ENCODE assay signal across 26 cellular contexts in genomic region chr21:38220270-38220737, GRCh38. TPM values are rescaled to one million over a fixed set of nuclear protein-coding genes. Genes with fewer than 3 reads are reported as not detected.
A peak's percentile ranks its signal among the peaks of the same experiment; 100 is the strongest.
DNase-seq lines count a peak whose midpoint lies in the region; ATAC-seq and TF ChIP-seq lines count a peak whose summit lies in the region.
"Had no signal": no experiment of that assay in that cellular context is flagged by ENCODE, and none has a peak within 500 bp of the region (broad histone marks: within the 10 kb centered on the region; RNA-seq: fewer than 3 reads in every experiment).

No MANE protein-coding gene starts in this region.

- no peaks in the 10 kb centered on the region for H3K9me1 ChIP-seq in IMR-90 (ENCODE audit: insufficient read depth, low read length)

- H3K36me3 ChIP-seq in IMR-90 (ENCODE audit: control insufficient read depth, insufficient read depth, low read length) = no peaks in the 10 kb centered on the region
- H3K36me3 ChIP-seq in left lung = no peaks in the 10 kb centered on the region
- no peaks in the 10 kb centered on the region for H3K36me3 ChIP-seq in upper lobe of left lung
- H3K36me3 ChIP-seq: Peyer's patch had no signal

- H2AK5ac ChIP-seq in IMR-90 (ENCODE audit: low read depth, low read length) = peak overlapping the region; percentile 62; the same call in 1 of the 2 replicates

- no peak overlapping the region for H2AFZ ChIP-seq in IMR-90 (replicated peaks; ENCODE audit: low read length, poor library complexity)

- no peaks in the 10 kb centered on the region for H4K20me1 ChIP-seq in IMR-90 (ENCODE audit: insufficient read depth, low read length)

- peak overlapping the region; percentile 65; the same call in 1 of the 2 replicates for H2BK120ac ChIP-seq in IMR-90 (ENCODE audit: low read depth, low read length)

- BruUV-seq in IMR-90 (replicated peaks; lab: Mats Ljungman, UMichigan) = no TSS peak

- DNase-seq in IMR-90 (no peak), amniotic epithelial cell (ENCODE audit: low read depth) (peak; percentile 72), left lung (peak in 1 of 2 donors; percentile 68), upper lobe of left lung (no peak), Kasumi-1 (lab: John Stamatoyannopoulos, UW) (no peak)
- DNase-seq: activated CD4-positive, alpha-beta memory T cell treated with anti-CD3 and anti-CD28 coated beads, Interleukin-2, amount 10 ng/mL, durations not matched to agents 7 days and 5 days; activated CD4-positive, CD25-positive, alpha-beta regulatory T cell treated with anti-CD3 and anti-CD28 coated beads, Interleukin-2, amount 50 U/mL, for 72 hours; activated CD8-positive, alpha-beta memory T cell treated with anti-CD3 and anti-CD28 coated beads, Interleukin-2, amount 50 U/mL, for 48 hours; activated naive CD4-positive, alpha-beta T cell treated with anti-CD3 and anti-CD28 coated beads, Interleukin-2, amount 50 U/mL, for 16 hours; anterior cingulate cortex; C1 segment of cervical spinal cord; DND-41; natural killer cell; NCI-H1105; NCI-H187 treated with DMSO at 0.1 percent for 48 hours; NCI-H526 treated with DMSO at 0.1 percent for 48 hours; Peyer's patch; right cardiac atrium; stimulated activated CD4-positive, alpha-beta T cell treated with anti-CD3 and anti-CD28 coated beads, Interleukin-2, amount 100 ng/mL, for 48 hours; T-cell had no signal

- TF ChIP-seq CTCF in IMR-90 (conservative IDR thresholded peaks at IDR 0.05; ENCODE audit: low read depth, low read length) (no peak), left lung (IDR thresholded peaks at IDR 0.05) (no peak), upper lobe of left lung (IDR thresholded peaks at IDR 0.05) (no peak)

- TF ChIP-seq RAD21 in IMR-90 (IDR thresholded peaks at IDR 0.05; ENCODE audit: low read length) = no peak

- TF ChIP-seq POLR2A in IMR-90 (IDR thresholded peaks at IDR 0.05; ENCODE audit: low read depth, low read length) (no peak), upper lobe of left lung (IDR thresholded peaks at IDR 0.05) (no peak)

- no peak overlapping the region for H4K5ac ChIP-seq in IMR-90 (ENCODE audit: low read depth, low read length)

- H3K4me1 ChIP-seq in IMR-90 (ENCODE audit: control insufficient read depth, insufficient read depth, low read length) = no peaks in the 10 kb centered on the region
- peaks cover 6 to 45% of the 10 kb centered on the region in 2 donors for H3K4me1 ChIP-seq in left lung
- H3K4me1 ChIP-seq in upper lobe of left lung = peaks cover 5 to 16% (median 10%) of the 10 kb centered on the region in 4 donors
- H3K4me1 ChIP-seq: Peyer's patch had no signal

- 0 out of 3 replicates have a peak overlapping the region, but pooled peaks have one; percentile 83 for H2BK15ac ChIP-seq in IMR-90 (ENCODE audit: low read depth, low read length)

- no peak overlapping the region for H3K18ac ChIP-seq in IMR-90 (ENCODE audit: low read depth, low read length)

- H4K8ac ChIP-seq in IMR-90 (ENCODE audit: low read depth in 2 of 2, low read length in 2 of 2) = peak overlapping the region; percentile 12 to 42; a peak in 1 of 4 replicates

- intact Hi-C loops in IMR-90 (cut with micrococcal nuclease) = no loop called here
- intact Hi-C loops in left lung (cut with DNase I) = loop anchor here in 1 of 2 donors (5.0 kb wide), 1 partner anchor 132 kb away; no protein-coding TSS in a partner anchor

- H3K56ac ChIP-seq in IMR-90 (ENCODE audit: extremely low read depth, insufficient read depth, low read length) = no peak overlapping the region

- H2BK20ac ChIP-seq in IMR-90 (ENCODE audit: low read depth, low read length) = peak overlapping the region; percentile 60; the same call in 1 of the 2 replicates

- no peak overlapping the region for H3K4me3 ChIP-seq in IMR-90 (ENCODE audit: insufficient read depth, low read depth, low read length)
- H3K4me3 ChIP-seq in left lung = peak overlapping the region in 1 of 2 donors; percentile 4
- no peak overlapping the region for H3K4me3 ChIP-seq in upper lobe of left lung
- H3K4me3 ChIP-seq: coronary artery, Peyer's patch had no signal

- no peaks in the 10 kb centered on the region for H3K79me1 ChIP-seq in IMR-90 (ENCODE audit: low read depth in 1 of 2, low read length in 2 of 2)

- in situ Hi-C loops in IMR-90 (cut with MboI; ENCODE audit: low sequenced_read_pairs) = no loop called here

- 76% methylated on average over 3 of the region's 5 CpGs; no CpG with 5 or more reads in 1 of the 2 experiments for WGBS in IMR-90 (ENCODE audit: extremely low coverage in 2 of 2, insufficient read length in 1 of 2), 2 experiments
- 65 to 67% methylated on average over 5 of the region's 5 CpGs for WGBS in upper lobe of left lung, 2 donors

- H3K23ac ChIP-seq in IMR-90 (ENCODE audit: low read depth, low read length) = no peak overlapping the region

- H3K9me3 ChIP-seq in IMR-90 (ENCODE audit: control insufficient read depth, insufficient read depth, low read length) = peaks cover 21% of the 10 kb centered on the region
- peaks cover 0 to 32% of the 10 kb centered on the region in 2 donors for H3K9me3 ChIP-seq in left lung
- peaks cover 19 to 30% (median 30%) of the 10 kb centered on the region in 4 donors for H3K9me3 ChIP-seq in upper lobe of left lung

- H3K27me3 ChIP-seq in IMR-90 (ENCODE audit: control insufficient read depth, insufficient read depth, low read length) (no peaks in the 10 kb centered on the region), left lung (no peaks in the 10 kb centered on the region), upper lobe of left lung (no peaks in the 10 kb centered on the region)
- H3K27me3 ChIP-seq: Peyer's patch had no signal

- H2AK9ac ChIP-seq in IMR-90 (replicated peaks; ENCODE audit: low read depth, low read length, poor library complexity) = no peak overlapping the region

- no peak overlapping the region for H3K4me2 ChIP-seq in IMR-90 (ENCODE audit: low read depth, low read length)

- no peak for TF ChIP-seq EP300 in upper lobe of left lung (IDR thresholded peaks at IDR 0.05)

- H2BK5ac ChIP-seq in IMR-90 (ENCODE audit: low read depth, low read length, poor library complexity, severe bottlenecking) = no peak overlapping the region

- H3K9ac ChIP-seq in IMR-90 (ENCODE audit: low read depth, low read length) = no peak overlapping the region

- dilution Hi-C loops in IMR-90 (cut with HindIII; ENCODE audit: low sequenced_read_pairs, unreplicated experiment) = loop anchor here (25.0 kb wide), 1 partner anchor 142 kb away; no protein-coding TSS in a partner anchor

- POLR2A ChIA-PET in IMR-90 (lab: Charles Lee; ENCODE audit: unreplicated experiment) = no interaction called here

- H3K27ac ChIP-seq in IMR-90 (ENCODE audit: insufficient read depth, low read length) = no peak overlapping the region
- peak overlapping the region in 1 of 2 donors; percentile 87 for H3K27ac ChIP-seq in left lung
- peak overlapping the region in 3 of 4 donors; percentile 8 to 71 (median 63) for H3K27ac ChIP-seq in upper lobe of left lung
- H3K27ac ChIP-seq: Peyer's patch had no signal

- ATAC-seq in IMR-90 (ENCODE audit: low read depth) (no peak), left lung (peak; percentile 27), upper lobe of left lung (ENCODE audit: low FRiP score in 2 of 2) (no peak), HG02938 (IDR thresholded peaks at IDR 0.05; ENCODE audit: unreplicated experiment) (no peak), GM21515 (IDR thresholded peaks at IDR 0.05; ENCODE audit: unreplicated experiment) (no peak)
- ATAC-seq: HCT116, natural killer cell, T-cell had no signal

- H4K91ac ChIP-seq in IMR-90 (ENCODE audit: insufficient read depth, low read depth, low read length) = no peak overlapping the region

- peak overlapping the region; percentile 1; the same call in 1 of the 2 replicates for H3K4ac ChIP-seq in IMR-90 (ENCODE audit: low read depth, low read length)

- CTCF ChIA-PET in IMR-90 (lab: Yijun Ruan, JAX) = interaction anchor here (1.2 to 2.8 kb wide), 2 partner anchors 132 to 519 kb away, joined by 3 to 30 read pairs; no protein-coding TSS in a partner anchor

- no peak overlapping the region for H3K14ac ChIP-seq in IMR-90 (replicated peaks; ENCODE audit: low read depth, low read length)

TF ChIP-seq in IMR-90, 13 proteins besides CTCF, POLR2A, EP300 and RAD21:
- TF ChIP-seq ELK1 (IDR thresholded peaks at IDR 0.05; ENCODE audit: borderline replicate concordance, low read depth, low read length) (no peak), BHLHE40 (IDR thresholded peaks at IDR 0.05; ENCODE audit: low read depth, low read length) (no peak)

RNA-seq across cellular contexts. Expression of gene KCNJ15, which starts 36.5 kb away (rescaled TPM):
- total RNA-seq in IMR-90 (2012; rRNA removed) = under 0.01 TPM in 2 replicates
- polyA plus RNA-seq in IMR-90 (2012; rRNA removed) = 0.07 TPM in 1 of 2 replicates, not detected in the other
- not detected in 2 replicates for polyA plus RNA-seq in IMR-90 (2012; cell fraction: cytosol; rRNA removed)
- polyA plus RNA-seq in IMR-90 (2012; cell fraction: nucleus; rRNA removed; ENCODE audit: low replicate concordance) = 0.11 TPM in 1 of 2 replicates, not detected in the other
- 100 to 1,000 TPM in 1 of 2 donors, 10 to 100 TPM in 1; 87.3 to 103 TPM for total RNA-seq in left lung
- total RNA-seq in upper lobe of left lung = 10 to 100 TPM; 17.9 to 93.0 (median 48.6) TPM
- total RNA-seq: activated CD4-positive, alpha-beta memory T cell treated with anti-CD3 and anti-CD28 coated beads, Interleukin-2, amount 10 ng/mL, durations not matched to agents 7 days and 5 days; SK-MEL-5 had no signal
- polyA plus RNA-seq: IgD-negative memory B cell had no signal

Comparison
In these comparisons a context has a peak if more than half of its experiments do, and no peak if none do; other contexts are left out.
1. RNA of gene KCNJ15, which starts 36.5 kb away (total RNA-seq): 87.3 to 103 TPM in left lung and 17.9 to 93.0 TPM in upper lobe of left lung; under 0.01 TPM in IMR-90; every median in the first group is over 10 times any median in the second.